10 cellular contexts compared by ENCODE assay signal in genomic region chr11:4704054-4704789, GRCh38. TPM values are rescaled to one million over a fixed set of nuclear protein-coding genes. Genes with fewer than 3 reads are reported as not detected.
DNase-seq lines count a peak whose midpoint lies in the region; ATAC-seq and TF ChIP-seq lines count a peak whose summit lies in the region.
"Had no signal": no experiment of that assay in that cellular context is flagged by ENCODE, and none has a peak within 500 bp of the region (broad histone marks: within the 10 kb centered on the region; RNA-seq: fewer than 3 reads in every experiment).

Gene MMP26, plus strand, starts transcription at chr11:4704784.

- H3K9me3 ChIP-seq in ascending aorta (no peaks in the 10 kb centered on the region), PC-3 (ENCODE audit: low read length) (no peaks in the 10 kb centered on the region)

- intact Hi-C loops in ascending aorta (cut with DNase I) = no loop called here
- intact Hi-C loops in PC-3 (cut with micrococcal nuclease) = no loop called here

- peaks cover 18% of the 10 kb centered on the region for H3K4me1 ChIP-seq in rectal smooth muscle tissue (ENCODE audit: control insufficient read depth, insufficient read depth, low read length)
- no peaks in the 10 kb centered on the region for H3K4me1 ChIP-seq in ascending aorta
- H3K4me1 ChIP-seq in PC-3 (ENCODE audit: insufficient read depth, low read length) = no peaks in the 10 kb centered on the region

- ATAC-seq in GM19455 (IDR thresholded peaks at IDR 0.05; ENCODE audit: unreplicated experiment) (peak; percentile 68), HG03520 (IDR thresholded peaks at IDR 0.05; ENCODE audit: unreplicated experiment) (peak; percentile 43), PC-3 (no peak), GM18520 (IDR thresholded peaks at IDR 0.05; ENCODE audit: unreplicated experiment) (no peak), HG03457 (IDR thresholded peaks at IDR 0.05; ENCODE audit: unreplicated experiment) (no peak)
- ATAC-seq: natural killer cell had no signal

- BruUV-seq in PC-3 (replicated peaks; lab: Mats Ljungman, UMichigan) = no TSS peak

- no peak within 1 kb of the TSS for H2AFZ ChIP-seq in PC-3 (ENCODE audit: low read length)

- CTCF ChIA-PET in PC-3 (lab: Charles Lee) = no interaction called here

- H3K79me2 ChIP-seq in PC-3 (ENCODE audit: low read length) = no peaks in the 10 kb centered on the region

- no peaks in the 10 kb centered on the region for H3K9me2 ChIP-seq in PC-3 (replicated peaks; ENCODE audit: low read length)

- H3K9ac ChIP-seq in rectal smooth muscle tissue (ENCODE audit: low read length) = no peak within 1 kb of the TSS
- no peak within 1 kb of the TSS for H3K9ac ChIP-seq in PC-3 (ENCODE audit: low read length)

- H3F3A ChIP-seq in PC-3 (ENCODE audit: low read length, unreplicated experiment) = no peaks in the 10 kb centered on the region

- no peak within 1 kb of the TSS for H3K4me3 ChIP-seq in rectal smooth muscle tissue (ENCODE audit: low read length)
- no peak within 1 kb of the TSS for H3K4me3 ChIP-seq in ascending aorta
- H3K4me3 ChIP-seq in PC-3 (ENCODE audit: low read length) = no peak within 1 kb of the TSS

- TF ChIP-seq CTCF in ascending aorta (IDR thresholded peaks at IDR 0.05) = no peak
- TF ChIP-seq CTCF in PC-3 (conservative IDR thresholded peaks at IDR 0.05; ENCODE audit: low read depth, low read length) = no peak

- H3K27ac ChIP-seq in rectal smooth muscle tissue (ENCODE audit: low read depth, low read length) = peak within 1 kb of the TSS; percentile 40
- H3K27ac ChIP-seq in ascending aorta = no peak within 1 kb of the TSS
- no peak within 1 kb of the TSS for H3K27ac ChIP-seq in PC-3 (ENCODE audit: low read length)

- no peaks in the 10 kb centered on the region for H4K20me1 ChIP-seq in PC-3 (ENCODE audit: low read length)

- DNase-seq in NCI-H774 (lab: John Stamatoyannopoulos, UW) (peak; percentile 93), ascending aorta (ENCODE audit: low spot score in 2 of 2) (no peak), PC-3 (no peak)
- DNase-seq: effector CD8-positive, alpha-beta T cell; natural killer cell had no signal

- H3K36me3 ChIP-seq in rectal smooth muscle tissue (ENCODE audit: control insufficient read depth, insufficient read depth, low read length) (no peaks in the 10 kb centered on the region), ascending aorta (no peaks in the 10 kb centered on the region), PC-3 (ENCODE audit: low read depth, low read length) (no peaks in the 10 kb centered on the region)

- H3K27me3 ChIP-seq in rectal smooth muscle tissue (ENCODE audit: control insufficient read depth, insufficient read depth, low read length) (no peaks in the 10 kb centered on the region), ascending aorta (no peaks in the 10 kb centered on the region), PC-3 (ENCODE audit: low read length) (no peaks in the 10 kb centered on the region)

- H3K4me2 ChIP-seq in PC-3 (ENCODE audit: low read length) = no peak within 1 kb of the TSS

- POLR2A ChIA-PET in PC-3 (lab: Charles Lee; ENCODE audit: unreplicated experiment) = no interaction called here

RNA-seq across cellular contexts. Expression of gene MMP26, which starts in this region (rescaled TPM):
- not detected for total RNA-seq in ascending aorta
- total RNA-seq in PC-3 (2014; rRNA removed) = not detected in 2 replicates
- total RNA-seq: natural killer cell had no signal

Comparison
In these comparisons a context has a peak if more than half of its experiments do, and no peak if none do; other contexts are left out.
1. ATAC-seq: peak in GM19455 (single experiment) and HG03520 (single experiment); none in PC-3 (single experiment), GM18520 (single experiment) and HG03457 (single experiment).